In genomic region chr1:150234309-150234646, GRCh38 we compare ENCODE assay signal across 8 cellular contexts. TPM values are rescaled to one million over a fixed set of nuclear protein-coding genes. Genes with fewer than 3 reads are reported as not detected.
DNase-seq lines count a peak whose midpoint lies in the region; ATAC-seq and TF ChIP-seq lines count a peak whose summit lies in the region.

No MANE protein-coding gene starts in this region.

- H3K4me1 Mint-ChIP-seq in CD4-positive, alpha-beta T cell (ENCODE audit: low read depth) = peaks cover 16% of the 10 kb centered on the region
- peaks cover 16% of the 10 kb centered on the region for H3K4me1 Mint-ChIP-seq in neural crest cell
- peaks cover 22% of the 10 kb centered on the region for H3K4me1 Mint-ChIP-seq in activated CD8-positive, alpha-beta memory T cell treated with anti-CD3 and anti-CD28 coated beads, Interleukin-2, amount 10 ng/mL, durations not matched to agents 7 days and 5 days

- peaks cover 31% of the 10 kb centered on the region for H3K36me3 Mint-ChIP-seq in CD4-positive, alpha-beta T cell (ENCODE audit: low read depth)
- peaks cover 3% of the 10 kb centered on the region for H3K36me3 Mint-ChIP-seq in neural crest cell (ENCODE audit: low read depth)
- H3K36me3 Mint-ChIP-seq in activated CD8-positive, alpha-beta memory T cell treated with anti-CD3 and anti-CD28 coated beads, Interleukin-2, amount 10 ng/mL, durations not matched to agents 7 days and 5 days = peaks cover 25% of the 10 kb centered on the region

- peak overlapping the region; percentile 99 for H3K27ac ChIP-seq in CD4-positive, alpha-beta T cell (ENCODE audit: low read depth, low read length)

- H3K4me3 ChIP-seq in LNCaP clone FGC (ENCODE audit: low read depth, low read length) = peak overlapping the region; percentile 77

- no peaks in the 10 kb centered on the region for H3K9me3 ChIP-seq in CD4-positive, alpha-beta T cell (ENCODE audit: control insufficient read depth, low read length)

- TF ChIP-seq CTCF in CD4-positive, alpha-beta T cell (IDR thresholded peaks at IDR 0.05) = no peak
- TF ChIP-seq CTCF in LNCaP clone FGC (IDR thresholded peaks at IDR 0.05; ENCODE audit: control insufficient read depth, extremely low read depth, insufficient read depth) (no peak), neural crest cell (conservative IDR thresholded peaks at IDR 0.05) (no peak)

- intact Hi-C loops in CD4-positive, alpha-beta T cell (cut with DNase I, micrococcal nuclease) = loop anchor here in 1 of 2 experiments (1.0 kb wide), 1 partner anchor 21 kb away; no protein-coding TSS in a partner anchor

- CTCF ChIA-PET in CD4-positive, alpha-beta T cell (lab: Charles Lee) = interaction anchor here (1.2 to 2.8 kb wide), 2 partner anchors 10 to 22 kb away, joined by 3 to 8 read pairs; no protein-coding TSS in a partner anchor
- CTCF ChIA-PET in activated CD8-positive, alpha-beta memory T cell treated with anti-CD3 and anti-CD28 coated beads, Interleukin-2, amount 10 ng/mL, durations not matched to agents 7 days and 5 days (lab: Charles Lee) = interaction anchor here (0.7 to 2.2 kb wide), 3 partner anchors 9 to 650 kb away, joined by 3 to 9 read pairs (median 6); no protein-coding TSS in a partner anchor

- H3K4me3 Mint-ChIP-seq in CD4-positive, alpha-beta T cell = no peak overlapping the region
- H3K4me3 Mint-ChIP-seq in neural crest cell = no peak overlapping the region
- H3K4me3 Mint-ChIP-seq in activated CD8-positive, alpha-beta memory T cell treated with anti-CD3 and anti-CD28 coated beads, Interleukin-2, amount 10 ng/mL, durations not matched to agents 7 days and 5 days = no peak overlapping the region

- no peak for ATAC-seq in CD4-positive, alpha-beta T cell (ENCODE audit: poor library complexity)
- no peak for ATAC-seq in HG02763 (IDR thresholded peaks at IDR 0.05; ENCODE audit: unreplicated experiment)
- no peak for ATAC-seq in activated CD8-positive, alpha-beta memory T cell treated with anti-CD3 and anti-CD28 coated beads, Interleukin-2, amount 10 ng/mL, durations not matched to agents 7 days and 5 days

- no peaks in the 10 kb centered on the region for H3K9me3 Mint-ChIP-seq in CD4-positive, alpha-beta T cell
- H3K9me3 Mint-ChIP-seq in neural crest cell = no peaks in the 10 kb centered on the region
- no peaks in the 10 kb centered on the region for H3K9me3 Mint-ChIP-seq in activated CD8-positive, alpha-beta memory T cell treated with anti-CD3 and anti-CD28 coated beads, Interleukin-2, amount 10 ng/mL, durations not matched to agents 7 days and 5 days (ENCODE audit: low read depth)

- no peak for DNase-seq in CD4-positive, alpha-beta T cell
- DNase-seq in LNCaP clone FGC (ENCODE audit: low read depth) (no peak), epidermal melanocyte (ENCODE audit: insufficient read length, low spot score) (peak; percentile 75), neural crest cell (ENCODE audit: low read depth, low spot score) (no peak), amniotic stem cell (lab: John Stamatoyannopoulos, UW) (no peak), medulla oblongata (ENCODE audit: extremely low spot score) (no peak)
- DNase-seq in activated CD8-positive, alpha-beta memory T cell treated with anti-CD3 and anti-CD28 coated beads, Interleukin-2, amount 10 ng/mL, durations not matched to agents 7 days and 5 days = no peak

- no peak overlapping the region for H3K27ac Mint-ChIP-seq in CD4-positive, alpha-beta T cell
- H3K27ac Mint-ChIP-seq in neural crest cell (ENCODE audit: unreplicated experiment) = peak overlapping the region; percentile 87
- H3K27ac Mint-ChIP-seq in activated CD8-positive, alpha-beta memory T cell treated with anti-CD3 and anti-CD28 coated beads, Interleukin-2, amount 10 ng/mL, durations not matched to agents 7 days and 5 days = no peak overlapping the region

- H3K27me3 ChIP-seq in CD4-positive, alpha-beta T cell (ENCODE audit: control insufficient read depth, insufficient read depth, low read length) = no peaks in the 10 kb centered on the region

- POLR2A ChIA-PET in CD4-positive, alpha-beta T cell (lab: Charles Lee) = interaction anchor here (0.6 to 6.6 kb wide), 13 partner anchors 10 to 347 kb away, joined by 3 to 44 read pairs (median 6); partner anchors contain the start of genes APH1A, CIART, OTUD7B and PLEKHO1

- H3K27me3 Mint-ChIP-seq in CD4-positive, alpha-beta T cell = no peaks in the 10 kb centered on the region
- no peaks in the 10 kb centered on the region for H3K27me3 Mint-ChIP-seq in neural crest cell (ENCODE audit: low read depth)
- H3K27me3 Mint-ChIP-seq in activated CD8-positive, alpha-beta memory T cell treated with anti-CD3 and anti-CD28 coated beads, Interleukin-2, amount 10 ng/mL, durations not matched to agents 7 days and 5 days = no peaks in the 10 kb centered on the region

RNA-seq across cellular contexts. Expression of gene ANP32E, which starts 1.6 kb away (rescaled TPM):
- total RNA-seq in CD4-positive, alpha-beta T cell = 10 to 100 TPM; 31.9 to 32.9 TPM
- total RNA-seq in neural crest cell = 110 and 114 TPM in 2 replicates
- 100 to 1,000 TPM; 130 to 173 TPM for total RNA-seq in activated CD8-positive, alpha-beta memory T cell treated with anti-CD3 and anti-CD28 coated beads, Interleukin-2, amount 10 ng/mL, durations not matched to agents 7 days and 5 days

RNA-seq across cellular contexts. Expression of gene CA14, which starts 23.3 kb away (rescaled TPM):
- not detected for total RNA-seq in CD4-positive, alpha-beta T cell
- 28.9 and 31.9 TPM in 2 replicates for total RNA-seq in neural crest cell
- not detected for total RNA-seq in activated CD8-positive, alpha-beta memory T cell treated with anti-CD3 and anti-CD28 coated beads, Interleukin-2, amount 10 ng/mL, durations not matched to agents 7 days and 5 days

RNA-seq across cellular contexts. Expression of gene APH1A, which starts 34.5 kb away (rescaled TPM):
- total RNA-seq in CD4-positive, alpha-beta T cell = 100 to 1,000 TPM; 115 to 122 TPM
- 142 and 145 TPM in 2 replicates for total RNA-seq in neural crest cell
- total RNA-seq in activated CD8-positive, alpha-beta memory T cell treated with anti-CD3 and anti-CD28 coated beads, Interleukin-2, amount 10 ng/mL, durations not matched to agents 7 days and 5 days = 100 to 1,000 TPM; 122 to 142 TPM

RNA-seq across cellular contexts. Expression of gene C1orf54, which starts 38.3 kb away (rescaled TPM):
- total RNA-seq in CD4-positive, alpha-beta T cell = 1 to 10 TPM; 4.1 to 4.4 TPM
- 15.0 and 16.1 TPM in 2 replicates for total RNA-seq in neural crest cell
- 1 to 10 TPM in 1 of 2 experiments, under 1 TPM in 1; 0.40 to 1.8 TPM for total RNA-seq in activated CD8-positive, alpha-beta memory T cell treated with anti-CD3 and anti-CD28 coated beads, Interleukin-2, amount 10 ng/mL, durations not matched to agents 7 days and 5 days

RNA-seq across cellular contexts. Expression of gene CIART, which starts 48.1 kb away (rescaled TPM):
- 1 to 10 TPM; 4.0 to 4.5 TPM for total RNA-seq in CD4-positive, alpha-beta T cell
- total RNA-seq in neural crest cell = 3.7 and 5.0 TPM in 2 replicates
- 1 to 10 TPM in 1 of 2 experiments, under 1 TPM in 1; 0.44 to 1.7 TPM for total RNA-seq in activated CD8-positive, alpha-beta memory T cell treated with anti-CD3 and anti-CD28 coated beads, Interleukin-2, amount 10 ng/mL, durations not matched to agents 7 days and 5 days

Comparison
In these comparisons a context has a peak if more than half of its experiments do, and no peak if none do; other contexts are left out.
1. RNA of gene CA14, which starts 23.3 kb away (total RNA-seq): 28.9 to 31.9 TPM in neural crest cell; not detected in CD4-positive, alpha-beta T cell and not detected in activated CD8-positive, alpha-beta memory T cell treated with anti-CD3 and anti-CD28 coated beads, Interleukin-2, amount 10 ng/mL, durations not matched to agents 7 days and 5 days; every median in the first group is over 10 times any median in the second.